In genomic region chr1:158095737-158096335, GRCh38 we compare ENCODE assay signal across 8 cellular contexts.
DNase-seq lines count a peak whose midpoint lies in the region; TF ChIP-seq lines count a peak whose summit lies in the region.

No MANE protein-coding gene starts in this region.

- peak in 5 of 6 experiments; percentile 42 to 77 (median 62) for TF ChIP-seq CTCF in esophagus squamous epithelium (IDR thresholded peaks at IDR 0.05)
- TF ChIP-seq CTCF in osteoblast (IDR thresholded peaks at IDR 0.05; ENCODE audit: extremely low read depth, low read depth, low read length) = peak; percentile 86

- H3K4me3 ChIP-seq in esophagus squamous epithelium (no peak overlapping the region), osteoblast (ENCODE audit: insufficient read depth, low read length) (no peak overlapping the region)

- intact Hi-C loops in esophagus squamous epithelium (cut with DNase I) = no loop called here

- DNase-seq in DMS53 (lab: John Stamatoyannopoulos, UW) (peak; percentile 55), HCEC 1CT (peak; percentile 37), SK-MEL-5 (ENCODE audit: low read depth, low spot score) (peak; percentile 75), esophagus squamous epithelium (lab: John Stamatoyannopoulos, UW) (no peak), osteoblast (ENCODE audit: insufficient read length, low spot score, missing footprints) (peak; percentile 94), NCI-H187 treated with DMSO at 0.1 percent for 48 hours (lab: John Stamatoyannopoulos, UW) (no peak), NCI-H1417 treated with DMSO at 0.1 percent for 48 hours (lab: John Stamatoyannopoulos, UW) (no peak), DMS79 (lab: John Stamatoyannopoulos, UW) (no peak)

- H3K36me3 ChIP-seq in esophagus squamous epithelium (peaks cover 5 to 46% (median 5%) of the 10 kb centered on the region in 3 donors), osteoblast (ENCODE audit: insufficient read depth, low read length) (peaks cover 71% of the 10 kb centered on the region)

- H3K27me3 ChIP-seq in esophagus squamous epithelium = no peaks in the 10 kb centered on the region
- no peaks in the 10 kb centered on the region for H3K27me3 ChIP-seq in osteoblast (ENCODE audit: insufficient read depth, low read length)

- H3K4me2 ChIP-seq in osteoblast (ENCODE audit: insufficient read depth, low read length) = no peak overlapping the region

- 89 to 90% methylated on average over 1 to 2 of the region's 4 CpGs for WGBS in esophagus squamous epithelium, 2 donors

- H3K79me2 ChIP-seq in osteoblast (ENCODE audit: insufficient read depth, low read length) = no peaks in the 10 kb centered on the region

- H3K9me3 ChIP-seq in esophagus squamous epithelium (no peaks in the 10 kb centered on the region), osteoblast (ENCODE audit: low read depth, low read length) (no peaks in the 10 kb centered on the region)

- peaks cover 33% of the 10 kb centered on the region for H4K20me1 ChIP-seq in osteoblast (ENCODE audit: insufficient read depth, low read length)

- peaks cover 0 to 24% (median 0%) of the 10 kb centered on the region in 3 donors for H3K4me1 ChIP-seq in esophagus squamous epithelium
- no peaks in the 10 kb centered on the region for H3K4me1 ChIP-seq in osteoblast (ENCODE audit: insufficient read depth, low read length)

- no peak overlapping the region for H2AFZ ChIP-seq in osteoblast (ENCODE audit: low read length)

- in situ Hi-C loops in SK-MEL-5 (cut with HindIII; ENCODE audit: low pct_unique_long_range_greater_than_20kb, low sequenced_read_pairs) = no loop called here

- TF ChIP-seq POLR2A in esophagus squamous epithelium (IDR thresholded peaks at IDR 0.05) = no peak

- no peak overlapping the region for H3K27ac ChIP-seq in esophagus squamous epithelium
- no peak overlapping the region for H3K27ac ChIP-seq in osteoblast (ENCODE audit: low read depth, low read length)

Comparison
In these comparisons a context has a peak if more than half of its experiments do, and no peak if none do; other contexts are left out.
1. DNase-seq: peak in DMS53 (single experiment), HCEC 1CT (single experiment), SK-MEL-5 (single experiment) and osteoblast (single experiment); none in esophagus squamous epithelium (single experiment), NCI-H187 treated with DMSO at 0.1 percent for 48 hours (single experiment), NCI-H1417 treated with DMSO at 0.1 percent for 48 hours (single experiment) and DMS79 (single experiment).